Comparison of ENCODE assay signal across 10 cellular contexts in genomic region chr3:194536883-194537637, GRCh38. TPM values are rescaled to one million over a fixed set of nuclear protein-coding genes. Genes with fewer than 3 reads are reported as not detected.
DNase-seq lines count a peak whose midpoint lies in the region; ATAC-seq and TF ChIP-seq lines count a peak whose summit lies in the region.
"Had no signal": no experiment of that assay in that cellular context is flagged by ENCODE, and none has a peak within 500 bp of the region (broad histone marks: within the 10 kb centered on the region; RNA-seq: fewer than 3 reads in every experiment).

No MANE protein-coding gene starts in this region.

- peaks cover 12% of the 10 kb centered on the region for H3K36me3 Mint-ChIP-seq in glutamatergic neuron (ENCODE audit: unreplicated experiment)
- peaks cover 7 to 21% of the 10 kb centered on the region in 2 donors for H3K36me3 Mint-ChIP-seq in activated naive CD4-positive, alpha-beta T cell treated with anti-CD3 and anti-CD28 coated beads, Interleukin-2, amount 50 U/mL, for 72 hours
- H3K36me3 Mint-ChIP-seq: CD4-positive, alpha-beta memory T cell had no signal

- H3K27ac Mint-ChIP-seq in glutamatergic neuron (ENCODE audit: unreplicated experiment): no peak overlapping the region
- H3K27ac Mint-ChIP-seq in activated naive CD4-positive, alpha-beta T cell treated with anti-CD3 and anti-CD28 coated beads, Interleukin-2, amount 50 U/mL, for 72 hours: no peak overlapping the region
- H3K27ac Mint-ChIP-seq: activated naive CD8-positive, alpha-beta T cell treated with anti-CD3 and anti-CD28 coated beads, Interleukin-2, amount 50 U/mL, for 24 hours had no signal

- H3K9me3 Mint-ChIP-seq in glutamatergic neuron (ENCODE audit: unreplicated experiment): peaks cover 4% of the 10 kb centered on the region
- H3K9me3 Mint-ChIP-seq in activated naive CD4-positive, alpha-beta T cell treated with anti-CD3 and anti-CD28 coated beads, Interleukin-2, amount 50 U/mL, for 72 hours: peaks cover 0 to 19% of the 10 kb centered on the region in 2 donors

- peaks cover 2% of the 10 kb centered on the region for H3K27me3 Mint-ChIP-seq in glutamatergic neuron (ENCODE audit: unreplicated experiment)
- H3K27me3 Mint-ChIP-seq: activated naive CD8-positive, alpha-beta T cell treated with anti-CD3 and anti-CD28 coated beads, Interleukin-2, amount 50 U/mL, for 24 hours had no signal

- H3K4me3 ChIP-seq in AG09309 (ENCODE audit: control insufficient read depth, low read depth, low read length) (no peak overlapping the region), MG63 (no peak overlapping the region), adrenal gland (no peak overlapping the region), lower lobe of right lung (no peak overlapping the region)

- peak; percentile 3 for TF ChIP-seq CTCF in AG09309 (IDR thresholded peaks at IDR 0.05; ENCODE audit: control insufficient read depth, insufficient read depth, low read depth, low read length, missing control alignments)
- no peak for TF ChIP-seq CTCF in adrenal gland (IDR thresholded peaks at IDR 0.05)
- TF ChIP-seq CTCF in lower lobe of right lung (IDR thresholded peaks at IDR 0.05): no peak
- no peak for TF ChIP-seq CTCF in glutamatergic neuron (IDR thresholded peaks at IDR 0.05; ENCODE audit: partially characterized antibody, unreplicated experiment)

- no peak overlapping the region for H3K4me3 Mint-ChIP-seq in glutamatergic neuron (ENCODE audit: unreplicated experiment)
- H3K4me3 Mint-ChIP-seq: activated naive CD8-positive, alpha-beta T cell treated with anti-CD3 and anti-CD28 coated beads, Interleukin-2, amount 50 U/mL, for 24 hours; CD4-positive, alpha-beta memory T cell had no signal

- TF ChIP-seq POLR2A in adrenal gland (IDR thresholded peaks at IDR 0.05): no peak

- intact Hi-C loops in adrenal gland (cut with DNase I): no loop called here
- intact Hi-C loops in lower lobe of right lung (cut with DNase I): no loop called here
- intact Hi-C loops in posterior cingulate gyrus (cut with DNase I): no loop called here

- WGBS in adrenal gland, 4 donors: 37 to 51% (median 39%) methylated on average over 2 of the region's 2 CpGs

- no peaks in the 10 kb centered on the region for H3K27me3 ChIP-seq in MG63
- H3K27me3 ChIP-seq in adrenal gland: no peaks in the 10 kb centered on the region
- H3K27me3 ChIP-seq in lower lobe of right lung (ENCODE audit: low read depth): no peaks in the 10 kb centered on the region

- ATAC-seq in lower lobe of right lung: peak; percentile 45 to 49
- ATAC-seq in activated naive CD4-positive, alpha-beta T cell treated with anti-CD3 and anti-CD28 coated beads, Interleukin-2, amount 50 U/mL, for 72 hours: no peak
- ATAC-seq: activated naive CD8-positive, alpha-beta T cell treated with anti-CD3 and anti-CD28 coated beads, Interleukin-2, amount 50 U/mL, for 24 hours had no signal

- DNase-seq in AG09309 (ENCODE audit: low read depth) (no peak), MG63 (peak; percentile 80), adrenal gland (peak; percentile 44 to 73 (median 62)), lower lobe of right lung (no peak), glutamatergic neuron (no peak), posterior cingulate gyrus (no peak)
- DNase-seq in central memory CD4-positive, alpha-beta T cell: no peak
- no peak for DNase-seq in activated naive CD4-positive, alpha-beta T cell treated with anti-CD3 and anti-CD28 coated beads, Interleukin-2, amount 50 U/mL, for 72 hours (ENCODE audit: low spot score in 2 of 2)
- DNase-seq: activated naive CD8-positive, alpha-beta T cell treated with anti-CD3 and anti-CD28 coated beads, Interleukin-2, amount 50 U/mL, for 24 hours; CD4-positive, alpha-beta memory T cell had no signal

- H3K36me3 ChIP-seq in MG63: no peaks in the 10 kb centered on the region
- no peaks in the 10 kb centered on the region for H3K36me3 ChIP-seq in adrenal gland (replicated peaks in 1 of 2)
- H3K36me3 ChIP-seq in lower lobe of right lung: no peaks in the 10 kb centered on the region

- H3K27ac ChIP-seq in adrenal gland (peak overlapping the region in 2 of 5 donors; percentile 58 to 62), lower lobe of right lung (peak overlapping the region; percentile 25)

- H3K4me1 Mint-ChIP-seq in glutamatergic neuron (ENCODE audit: low read depth, unreplicated experiment): no peaks in the 10 kb centered on the region

- H3K9me3 ChIP-seq in MG63: peaks cover 13% of the 10 kb centered on the region
- H3K9me3 ChIP-seq in adrenal gland (replicated peaks in 1 of 3): peaks cover 0 to 11% (median 0%) of the 10 kb centered on the region in 3 donors
- peaks cover 12% of the 10 kb centered on the region for H3K9me3 ChIP-seq in lower lobe of right lung

- H3K4me1 ChIP-seq in adrenal gland (replicated peaks in 1 of 2): peaks cover 9 to 10% of the 10 kb centered on the region in 2 donors
- peaks cover 6% of the 10 kb centered on the region for H3K4me1 ChIP-seq in lower lobe of right lung

RNA-seq across cellular contexts. Expression of gene ATP13A3, which starts 50.3 kb away (rescaled TPM):
- 76.9 and 103 TPM in 2 replicates for total RNA-seq in MG63 (2014; rRNA removed; shearing (Covaris generic); ENCODE audit: low replicate concordance)
- 100 to 1,000 TPM in 3 of 8 donors, 10 to 100 TPM in 5; 30.6 to 111 (median 83.6) TPM for total RNA-seq in adrenal gland
- polyA plus RNA-seq in adrenal gland: 10 to 100 TPM; 17.6 to 43.2 (median 22.6) TPM
- total RNA-seq in lower lobe of right lung: 84.8 TPM
- 41.6 TPM for total RNA-seq in glutamatergic neuron (ENCODE audit: unreplicated experiment)
- 100 to 1,000 TPM; 106 to 141 TPM for total RNA-seq in activated naive CD4-positive, alpha-beta T cell treated with anti-CD3 and anti-CD28 coated beads, Interleukin-2, amount 50 U/mL, for 72 hours

Comparison
In these comparisons a context has a peak if more than half of its experiments do, and no peak if none do; other contexts are left out.
1. DNase-seq: peak in MG63 (single experiment) and adrenal gland (7 of 7); none in AG09309 (single experiment), lower lobe of right lung (single experiment), glutamatergic neuron (single experiment), central memory CD4-positive, alpha-beta T cell (single experiment), activated naive CD4-positive, alpha-beta T cell treated with anti-CD3 and anti-CD28 coated beads, Interleukin-2, amount 50 U/mL, for 72 hours (0 of 2) and posterior cingulate gyrus (0 of 10).
2. ATAC-seq: peak in lower lobe of right lung (2 of 2); none in activated naive CD4-positive, alpha-beta T cell treated with anti-CD3 and anti-CD28 coated beads, Interleukin-2, amount 50 U/mL, for 72 hours (0 of 2).